In the genomic region with DNA sequence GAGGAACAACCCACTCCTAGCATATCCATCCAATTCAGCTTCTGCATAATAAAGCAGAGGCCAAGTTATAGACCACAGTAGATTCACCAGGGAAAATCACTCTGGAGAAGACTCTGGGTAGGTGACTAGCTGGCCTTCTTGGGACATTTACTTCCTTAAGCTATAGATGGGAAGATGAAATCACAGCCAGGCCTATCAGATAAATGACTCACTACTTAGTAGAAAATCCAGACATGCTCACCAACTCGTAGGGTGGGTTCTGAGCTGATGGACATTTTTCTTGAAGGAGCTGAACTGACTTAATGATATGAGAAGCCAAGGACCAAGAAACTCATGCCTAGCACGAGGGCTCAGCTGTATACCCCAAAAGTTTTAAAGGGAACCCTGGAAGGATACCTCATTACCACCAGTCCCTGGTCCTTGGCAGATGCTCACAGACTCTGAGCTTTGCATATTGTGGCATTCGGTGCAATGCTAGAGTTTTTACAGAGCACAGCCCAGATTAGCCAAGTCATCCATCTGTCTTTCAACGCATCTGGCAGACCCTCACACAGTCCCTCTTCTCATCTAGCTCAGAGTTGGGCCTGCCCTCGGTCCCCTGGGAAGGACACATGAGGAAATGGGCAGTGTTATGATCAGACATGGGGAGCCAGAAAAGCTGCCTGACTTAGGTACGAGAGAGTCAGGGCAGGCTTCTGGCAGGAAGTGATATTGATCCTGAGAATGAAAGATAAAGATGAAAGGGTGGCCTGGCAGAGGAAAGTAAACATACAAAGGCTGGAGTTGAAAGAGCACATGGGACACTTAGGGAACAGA, we compare ENCODE assay signal across 1 cellular context.
TF ChIP-seq lines count a peak whose summit lies in the region.

No MANE protein-coding gene starts in this region.

TF ChIP-seq in HepG2, 621 proteins besides CTCF, POLR2A, EP300 and RAD21 (continued from another document and continues in another):
- TF ChIP-seq POGK (CRISPR knock-in tag; conservative IDR thresholded peaks at IDR 0.05) (peak; percentile 63), SRSF1 (optimal IDR thresholded peaks at IDR 0.05; ENCODE audit: low read depth, low read length) (no peak), HCFC1 (IDR thresholded peaks at IDR 0.05; ENCODE audit: low read depth, low read length) (no peak), ZNF253 (CRISPR knock-in tag; IDR thresholded peaks at IDR 0.05; ENCODE audit: borderline replicate concordance) (no peak), CAMTA2 (CRISPR knock-in tag; IDR thresholded peaks at IDR 0.05; ENCODE audit: borderline replicate concordance) (no peak), TBX2 (CRISPR knock-in tag; IDR thresholded peaks at IDR 0.05; ENCODE audit: borderline replicate concordance) (peak; percentile 71; the same call in 1 of the 2 replicates), MAFG (CRISPR knock-in tag; IDR thresholded peaks at IDR 0.05) (no peak), RBM22 (optimal IDR thresholded peaks at IDR 0.05; ENCODE audit: low read length) (no peak), TOE1 (CRISPR knock-in tag; IDR thresholded peaks at IDR 0.05) (peak; percentile 78; the same call in 1 of the 2 replicates), ZNF580 (CRISPR knock-in tag; IDR thresholded peaks at IDR 0.05; ENCODE audit: borderline replicate concordance, low read depth) (peak; percentile 56; the same call in 1 of the 2 replicates), FOXK1 (CRISPR knock-in tag; IDR thresholded peaks at IDR 0.05; ENCODE audit: borderline replicate concordance, low read depth) (peak; percentile 92), PRMT3 (CRISPR knock-in tag; IDR thresholded peaks at IDR 0.05; ENCODE audit: borderline replicate concordance, low read depth) (no peak), ZNF646 (CRISPR knock-in tag; IDR thresholded peaks at IDR 0.05) (no peak), ZNF776 (CRISPR knock-in tag; IDR thresholded peaks at IDR 0.05) (no peak), HHEX (CRISPR knock-in tag; IDR thresholded peaks at IDR 0.05) (no peak), ZNF460 (CRISPR knock-in tag; IDR thresholded peaks at IDR 0.05; ENCODE audit: borderline replicate concordance) (no peak; the same call in 1 of the 2 replicates), ZNF570 (CRISPR knock-in tag; IDR thresholded peaks at IDR 0.05; ENCODE audit: borderline replicate concordance) (no peak), TAF1 (CRISPR knock-in tag; IDR thresholded peaks at IDR 0.05) (peak; percentile 24; the same call in 1 of the 2 replicates), RAD51 (IDR thresholded peaks at IDR 0.05; ENCODE audit: borderline replicate concordance) (no peak), ZNF775 (CRISPR knock-in tag; IDR thresholded peaks at IDR 0.05; ENCODE audit: borderline replicate concordance) (no peak), ZNF230 (CRISPR knock-in tag; IDR thresholded peaks at IDR 0.05) (no peak; the same call in 1 of the 2 replicates), KDM5A (IDR thresholded peaks at IDR 0.05; ENCODE audit: borderline replicate concordance, low read length) (no peak), ZMYM4 (CRISPR knock-in tag; IDR thresholded peaks at IDR 0.05) (peak; percentile 86), ZFAT (CRISPR knock-in tag; conservative IDR thresholded peaks at IDR 0.05) (no peak), ZNF691 (CRISPR knock-in tag; IDR thresholded peaks at IDR 0.05; ENCODE audit: borderline replicate concordance, low read depth) (peak; percentile 46; the same call in 1 of the 2 replicates)
- TF ChIP-seq, protein P1, sequence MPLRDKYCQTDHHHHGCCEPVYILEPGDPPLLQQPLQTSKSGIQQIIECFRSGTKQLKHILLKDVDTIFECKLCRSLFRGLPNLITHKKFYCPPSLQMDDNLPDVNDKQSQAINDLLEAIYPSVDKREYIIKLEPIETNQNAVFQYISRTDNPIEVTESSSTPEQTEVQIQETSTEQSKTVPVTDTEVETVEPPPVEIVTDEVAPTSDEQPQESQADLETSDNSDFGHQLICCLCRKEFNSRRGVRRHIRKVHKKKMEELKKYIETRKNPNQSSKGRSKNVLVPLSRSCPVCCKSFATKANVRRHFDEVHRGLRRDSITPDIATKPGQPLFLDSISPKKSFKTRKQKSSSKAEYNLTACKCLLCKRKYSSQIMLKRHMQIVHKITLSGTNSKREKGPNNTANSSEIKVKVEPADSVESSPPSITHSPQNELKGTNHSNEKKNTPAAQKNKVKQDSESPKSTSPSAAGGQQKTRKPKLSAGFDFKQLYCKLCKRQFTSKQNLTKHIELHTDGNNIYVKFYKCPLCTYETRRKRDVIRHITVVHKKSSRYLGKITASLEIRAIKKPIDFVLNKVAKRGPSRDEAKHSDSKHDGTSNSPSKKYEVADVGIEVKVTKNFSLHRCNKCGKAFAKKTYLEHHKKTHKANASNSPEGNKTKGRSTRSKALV (CRISPR knock-in tag; IDR thresholded peaks at IDR 0.05): no peak
- TF ChIP-seq, protein P2, sequence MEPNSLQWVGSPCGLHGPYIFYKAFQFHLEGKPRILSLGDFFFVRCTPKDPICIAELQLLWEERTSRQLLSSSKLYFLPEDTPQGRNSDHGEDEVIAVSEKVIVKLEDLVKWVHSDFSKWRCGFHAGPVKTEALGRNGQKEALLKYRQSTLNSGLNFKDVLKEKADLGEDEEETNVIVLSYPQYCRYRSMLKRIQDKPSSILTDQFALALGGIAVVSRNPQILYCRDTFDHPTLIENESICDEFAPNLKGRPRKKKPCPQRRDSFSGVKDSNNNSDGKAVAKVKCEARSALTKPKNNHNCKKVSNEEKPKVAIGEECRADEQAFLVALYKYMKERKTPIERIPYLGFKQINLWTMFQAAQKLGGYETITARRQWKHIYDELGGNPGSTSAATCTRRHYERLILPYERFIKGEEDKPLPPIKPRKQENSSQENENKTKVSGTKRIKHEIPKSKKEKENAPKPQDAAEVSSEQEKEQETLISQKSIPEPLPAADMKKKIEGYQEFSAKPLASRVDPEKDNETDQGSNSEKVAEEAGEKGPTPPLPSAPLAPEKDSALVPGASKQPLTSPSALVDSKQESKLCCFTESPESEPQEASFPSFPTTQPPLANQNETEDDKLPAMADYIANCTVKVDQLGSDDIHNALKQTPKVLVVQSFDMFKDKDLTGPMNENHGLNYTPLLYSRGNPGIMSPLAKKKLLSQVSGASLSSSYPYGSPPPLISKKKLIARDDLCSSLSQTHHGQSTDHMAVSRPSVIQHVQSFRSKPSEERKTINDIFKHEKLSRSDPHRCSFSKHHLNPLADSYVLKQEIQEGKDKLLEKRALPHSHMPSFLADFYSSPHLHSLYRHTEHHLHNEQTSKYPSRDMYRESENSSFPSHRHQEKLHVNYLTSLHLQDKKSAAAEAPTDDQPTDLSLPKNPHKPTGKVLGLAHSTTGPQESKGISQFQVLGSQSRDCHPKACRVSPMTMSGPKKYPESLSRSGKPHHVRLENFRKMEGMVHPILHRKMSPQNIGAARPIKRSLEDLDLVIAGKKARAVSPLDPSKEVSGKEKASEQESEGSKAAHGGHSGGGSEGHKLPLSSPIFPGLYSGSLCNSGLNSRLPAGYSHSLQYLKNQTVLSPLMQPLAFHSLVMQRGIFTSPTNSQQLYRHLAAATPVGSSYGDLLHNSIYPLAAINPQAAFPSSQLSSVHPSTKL (CRISPR knock-in tag; IDR thresholded peaks at IDR 0.05): peak; percentile 97
- TF ChIP-seq, protein P3, sequence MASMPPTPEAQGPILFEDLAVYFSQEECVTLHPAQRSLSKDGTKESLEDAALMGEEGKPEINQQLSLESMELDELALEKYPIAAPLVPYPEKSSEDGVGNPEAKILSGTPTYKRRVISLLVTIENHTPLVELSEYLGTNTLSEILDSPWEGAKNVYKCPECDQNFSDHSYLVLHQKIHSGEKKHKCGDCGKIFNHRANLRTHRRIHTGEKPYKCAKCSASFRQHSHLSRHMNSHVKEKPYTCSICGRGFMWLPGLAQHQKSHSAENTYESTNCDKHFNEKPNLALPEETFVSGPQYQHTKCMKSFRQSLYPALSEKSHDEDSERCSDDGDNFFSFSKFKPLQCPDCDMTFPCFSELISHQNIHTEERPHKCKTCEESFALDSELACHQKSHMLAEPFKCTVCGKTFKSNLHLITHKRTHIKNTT (CRISPR knock-in tag; IDR thresholded peaks at IDR 0.05): no peak
- TF ChIP-seq, protein P4, sequence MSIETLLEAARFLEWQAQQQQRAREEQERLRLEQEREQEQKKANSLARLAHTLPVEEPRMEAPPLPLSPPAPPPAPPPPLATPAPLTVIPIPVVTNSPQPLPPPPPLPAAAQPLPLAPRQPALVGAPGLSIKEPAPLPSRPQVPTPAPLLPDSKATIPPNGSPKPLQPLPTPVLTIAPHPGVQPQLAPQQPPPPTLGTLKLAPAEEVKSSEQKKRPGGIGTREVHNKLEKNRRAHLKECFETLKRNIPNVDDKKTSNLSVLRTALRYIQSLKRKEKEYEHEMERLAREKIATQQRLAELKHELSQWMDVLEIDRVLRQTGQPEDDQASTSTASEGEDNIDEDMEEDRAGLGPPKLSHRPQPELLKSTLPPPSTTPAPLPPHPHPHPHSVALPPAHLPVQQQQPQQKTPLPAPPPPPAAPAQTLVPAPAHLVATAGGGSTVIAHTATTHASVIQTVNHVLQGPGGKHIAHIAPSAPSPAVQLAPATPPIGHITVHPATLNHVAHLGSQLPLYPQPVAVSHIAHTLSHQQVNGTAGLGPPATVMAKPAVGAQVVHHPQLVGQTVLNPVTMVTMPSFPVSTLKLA (IDR thresholded peaks at IDR 0.05): peak; percentile 67
- TF ChIP-seq, protein P5, sequence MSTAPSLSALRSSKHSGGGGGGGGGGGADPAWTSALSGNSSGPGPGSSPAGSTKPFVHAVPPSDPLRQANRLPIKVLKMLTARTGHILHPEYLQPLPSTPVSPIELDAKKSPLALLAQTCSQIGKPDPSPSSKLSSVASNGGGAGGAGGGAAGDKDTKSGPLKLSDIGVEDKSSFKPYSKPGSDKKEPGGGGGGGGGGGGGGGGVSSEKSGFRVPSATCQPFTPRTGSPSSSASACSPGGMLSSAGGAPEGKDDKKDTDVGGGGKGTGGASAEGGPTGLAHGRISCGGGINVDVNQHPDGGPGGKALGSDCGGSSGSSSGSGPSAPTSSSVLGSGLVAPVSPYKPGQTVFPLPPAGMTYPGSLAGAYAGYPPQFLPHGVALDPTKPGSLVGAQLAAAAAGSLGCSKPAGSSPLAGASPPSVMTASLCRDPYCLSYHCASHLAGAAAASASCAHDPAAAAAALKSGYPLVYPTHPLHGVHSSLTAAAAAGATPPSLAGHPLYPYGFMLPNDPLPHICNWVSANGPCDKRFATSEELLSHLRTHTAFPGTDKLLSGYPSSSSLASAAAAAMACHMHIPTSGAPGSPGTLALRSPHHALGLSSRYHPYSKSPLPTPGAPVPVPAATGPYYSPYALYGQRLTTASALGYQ (CRISPR knock-in tag; IDR thresholded peaks at IDR 0.05): peak; percentile 93
